ENCODE assay signal across 1 cellular context in the genomic region with DNA sequence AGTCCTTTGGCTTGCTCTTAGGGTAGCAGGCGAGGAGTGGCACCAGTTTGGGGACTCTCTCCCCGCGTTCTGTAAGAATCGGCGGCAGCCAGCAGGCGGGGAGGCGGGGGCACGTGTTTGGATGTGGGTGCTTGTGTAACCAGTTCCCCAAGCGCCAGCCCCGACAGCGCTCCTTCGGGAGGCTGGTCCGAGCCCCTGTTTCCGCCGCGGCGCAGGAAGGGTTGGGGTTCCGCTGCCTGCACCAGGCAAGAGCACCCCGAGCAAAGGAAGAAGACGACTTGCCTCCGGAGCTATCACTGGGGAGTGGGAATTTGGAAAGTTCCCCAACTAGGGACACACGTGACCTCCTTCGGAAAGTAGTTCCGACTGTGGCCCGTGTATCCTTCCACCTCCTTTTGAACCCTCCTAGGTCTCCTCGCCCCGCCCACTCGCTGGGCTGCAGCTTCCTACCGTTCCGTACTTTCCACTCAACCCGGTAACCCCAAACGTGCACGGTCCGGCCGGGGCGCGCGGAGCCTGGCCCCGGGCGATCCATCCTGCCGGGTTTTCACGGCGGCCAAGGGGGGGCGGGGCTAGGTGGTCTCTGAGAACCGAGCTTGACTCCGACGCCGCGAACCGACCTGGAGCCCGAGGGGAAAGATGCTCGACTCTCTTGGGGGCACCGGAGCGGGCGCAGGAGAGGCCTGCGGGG.
TF ChIP-seq lines count a peak whose summit lies in the region.

No MANE protein-coding gene starts in this region.

TF ChIP-seq in HEK293, 187 proteins besides CTCF, POLR2A, EP300 and RAD21 (continued from another document and continues in another):
- TF ChIP-seq, protein P1, sequence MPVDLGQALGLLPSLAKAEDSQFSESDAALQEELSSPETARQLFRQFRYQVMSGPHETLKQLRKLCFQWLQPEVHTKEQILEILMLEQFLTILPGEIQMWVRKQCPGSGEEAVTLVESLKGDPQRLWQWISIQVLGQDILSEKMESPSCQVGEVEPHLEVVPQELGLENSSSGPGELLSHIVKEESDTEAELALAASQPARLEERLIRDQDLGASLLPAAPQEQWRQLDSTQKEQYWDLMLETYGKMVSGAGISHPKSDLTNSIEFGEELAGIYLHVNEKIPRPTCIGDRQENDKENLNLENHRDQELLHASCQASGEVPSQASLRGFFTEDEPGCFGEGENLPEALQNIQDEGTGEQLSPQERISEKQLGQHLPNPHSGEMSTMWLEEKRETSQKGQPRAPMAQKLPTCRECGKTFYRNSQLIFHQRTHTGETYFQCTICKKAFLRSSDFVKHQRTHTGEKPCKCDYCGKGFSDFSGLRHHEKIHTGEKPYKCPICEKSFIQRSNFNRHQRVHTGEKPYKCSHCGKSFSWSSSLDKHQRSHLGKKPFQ (tag by site-specific recombination; IDR thresholded peaks at IDR 0.05) = no peak
- TF ChIP-seq OVOL3 (tag by site-specific recombination; IDR thresholded peaks at IDR 0.05) (no peak), ZNF302 (tag by site-specific recombination; IDR thresholded peaks at IDR 0.05; ENCODE audit: low read depth) (no peak), PRDM6 (tag by site-specific recombination; IDR thresholded peaks at IDR 0.05) (no peak), KLF8 (tag by site-specific recombination; IDR thresholded peaks at IDR 0.05) (peak; percentile 71), ZBTB20 (tag by site-specific recombination; IDR thresholded peaks at IDR 0.05) (peak; percentile 64; the same call in 1 of the 2 replicates), ZNF416 (tag by site-specific recombination; IDR thresholded peaks at IDR 0.05) (no peak), ZNF354C (tag by site-specific recombination; IDR thresholded peaks at IDR 0.05; ENCODE audit: borderline replicate concordance, low read depth) (no peak), ZNF335 (tag by site-specific recombination; conservative IDR thresholded peaks at IDR 0.05) (no peak), ZNF37A (tag by site-specific recombination; IDR thresholded peaks at IDR 0.05) (no peak), ZNF600 (tag by site-specific recombination; IDR thresholded peaks at IDR 0.05) (no peak), SALL2 (tag by site-specific recombination; IDR thresholded peaks at IDR 0.05; ENCODE audit: borderline replicate concordance) (no peak), SCRT1 (tag by site-specific recombination; IDR thresholded peaks at IDR 0.05; ENCODE audit: borderline replicate concordance) (no peak), ZNF747 (tag by site-specific recombination; IDR thresholded peaks at IDR 0.05) (no peak), ZNF266 (tag by site-specific recombination; IDR thresholded peaks at IDR 0.05; ENCODE audit: low read depth) (no peak), ZNF214 (tag by site-specific recombination; IDR thresholded peaks at IDR 0.05; ENCODE audit: borderline replicate concordance) (no peak), ZNF777 (tag by site-specific recombination; IDR thresholded peaks at IDR 0.05; ENCODE audit: borderline replicate concordance) (no peak), ZNF341 (tag by site-specific recombination; IDR thresholded peaks at IDR 0.05; ENCODE audit: low read depth) (no peak), ZNF140 (tag by site-specific recombination; IDR thresholded peaks at IDR 0.05) (no peak), ZNF23 (tag by site-specific recombination; IDR thresholded peaks at IDR 0.05; ENCODE audit: borderline replicate concordance) (no peak), ZNF580 (tag by site-specific recombination; IDR thresholded peaks at IDR 0.05) (peak; percentile 86), MZF1 (tag by site-specific recombination; IDR thresholded peaks at IDR 0.05; ENCODE audit: borderline replicate concordance) (peak; percentile 82), KLF7 (tag by site-specific recombination; IDR thresholded peaks at IDR 0.05; ENCODE audit: borderline replicate concordance) (peak; percentile 49; the same call in 1 of the 2 replicates), ZNF837 (tag by site-specific recombination; IDR thresholded peaks at IDR 0.05) (no peak), ZNF132 (tag by site-specific recombination; IDR thresholded peaks at IDR 0.05; ENCODE audit: borderline replicate concordance) (no peak), ZNF10 (tag by site-specific recombination; IDR thresholded peaks at IDR 0.05) (no peak; the same call in 1 of the 2 replicates), ZNF76 (tag by site-specific recombination; IDR thresholded peaks at IDR 0.05; ENCODE audit: borderline replicate concordance, low read depth) (peak; percentile 35; the same call in 1 of the 2 replicates), KLF1 (tag by site-specific recombination; IDR thresholded peaks at IDR 0.05) (peak; percentile 67), ZNF175 (tag by site-specific recombination; IDR thresholded peaks at IDR 0.05) (no peak), ZNF610 (tag by site-specific recombination; IDR thresholded peaks at IDR 0.05; ENCODE audit: borderline replicate concordance) (0 out of 2 replicates have a peak, but pooled peaks have one; percentile 32), WT1 (tag by site-specific recombination; IDR thresholded peaks at IDR 0.05) (no peak), ZNF629 (tag by site-specific recombination; IDR thresholded peaks at IDR 0.05) (peak; percentile 48; the same call in 1 of the 2 replicates), ZNF146 (tag by site-specific recombination; IDR thresholded peaks at IDR 0.05) (no peak), ZIC2 (tag by site-specific recombination; IDR thresholded peaks at IDR 0.05) (peak; percentile 48; the same call in 1 of the 2 replicates), ZSCAN18 (tag by site-specific recombination; IDR thresholded peaks at IDR 0.05) (peak; percentile 69; the same call in 1 of the 2 replicates), ZNF548 (tag by site-specific recombination; IDR thresholded peaks at IDR 0.05) (no peak), GLI2 (tag by site-specific recombination; IDR thresholded peaks at IDR 0.05; ENCODE audit: borderline replicate concordance, low read depth) (no peak), ZNF202 (tag by site-specific recombination; IDR thresholded peaks at IDR 0.05; ENCODE audit: borderline replicate concordance) (no peak), ZNF19 (tag by site-specific recombination; IDR thresholded peaks at IDR 0.05; ENCODE audit: low read depth) (no peak), ZNF544 (tag by site-specific recombination; IDR thresholded peaks at IDR 0.05) (no peak), YY1 (tag by site-specific recombination; IDR thresholded peaks at IDR 0.05) (0 out of 2 replicates have a peak, but pooled peaks have one; percentile 10), ZNF560 (tag by site-specific recombination; IDR thresholded peaks at IDR 0.05; ENCODE audit: borderline replicate concordance) (no peak), TSHZ1 (tag by site-specific recombination; IDR thresholded peaks at IDR 0.05; ENCODE audit: borderline replicate concordance) (peak; percentile 58), ZNF239 (tag by site-specific recombination; IDR thresholded peaks at IDR 0.05) (no peak), ZNF112 (tag by site-specific recombination; IDR thresholded peaks at IDR 0.05) (no peak), ZSCAN23 (tag by site-specific recombination; IDR thresholded peaks at IDR 0.05) (peak; percentile 57; the same call in 1 of the 2 replicates), ZNF16 (tag by site-specific recombination; IDR thresholded peaks at IDR 0.05; ENCODE audit: low read depth) (no peak), ZNF571 (tag by site-specific recombination; IDR thresholded peaks at IDR 0.05) (no peak)
- TF ChIP-seq, protein P2, sequence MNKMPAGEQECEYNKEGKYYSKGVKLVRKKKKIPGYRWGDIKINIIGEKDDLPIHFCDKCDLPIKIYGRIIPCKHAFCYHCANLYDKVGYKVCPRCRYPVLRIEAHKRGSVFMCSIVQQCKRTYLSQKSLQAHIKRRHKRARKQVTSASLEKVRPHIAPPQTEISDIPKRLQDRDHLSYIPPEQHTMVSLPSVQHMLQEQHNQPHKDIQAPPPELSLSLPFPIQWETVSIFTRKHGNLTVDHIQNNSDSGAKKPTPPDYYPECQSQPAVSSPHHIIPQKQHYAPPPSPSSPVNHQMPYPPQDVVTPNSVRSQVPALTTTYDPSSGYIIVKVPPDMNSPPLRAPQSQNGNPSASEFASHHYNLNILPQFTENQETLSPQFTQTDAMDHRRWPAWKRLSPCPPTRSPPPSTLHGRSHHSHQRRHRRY (tag by site-specific recombination; IDR thresholded peaks at IDR 0.05) = no peak
- TF ChIP-seq, protein P3, sequence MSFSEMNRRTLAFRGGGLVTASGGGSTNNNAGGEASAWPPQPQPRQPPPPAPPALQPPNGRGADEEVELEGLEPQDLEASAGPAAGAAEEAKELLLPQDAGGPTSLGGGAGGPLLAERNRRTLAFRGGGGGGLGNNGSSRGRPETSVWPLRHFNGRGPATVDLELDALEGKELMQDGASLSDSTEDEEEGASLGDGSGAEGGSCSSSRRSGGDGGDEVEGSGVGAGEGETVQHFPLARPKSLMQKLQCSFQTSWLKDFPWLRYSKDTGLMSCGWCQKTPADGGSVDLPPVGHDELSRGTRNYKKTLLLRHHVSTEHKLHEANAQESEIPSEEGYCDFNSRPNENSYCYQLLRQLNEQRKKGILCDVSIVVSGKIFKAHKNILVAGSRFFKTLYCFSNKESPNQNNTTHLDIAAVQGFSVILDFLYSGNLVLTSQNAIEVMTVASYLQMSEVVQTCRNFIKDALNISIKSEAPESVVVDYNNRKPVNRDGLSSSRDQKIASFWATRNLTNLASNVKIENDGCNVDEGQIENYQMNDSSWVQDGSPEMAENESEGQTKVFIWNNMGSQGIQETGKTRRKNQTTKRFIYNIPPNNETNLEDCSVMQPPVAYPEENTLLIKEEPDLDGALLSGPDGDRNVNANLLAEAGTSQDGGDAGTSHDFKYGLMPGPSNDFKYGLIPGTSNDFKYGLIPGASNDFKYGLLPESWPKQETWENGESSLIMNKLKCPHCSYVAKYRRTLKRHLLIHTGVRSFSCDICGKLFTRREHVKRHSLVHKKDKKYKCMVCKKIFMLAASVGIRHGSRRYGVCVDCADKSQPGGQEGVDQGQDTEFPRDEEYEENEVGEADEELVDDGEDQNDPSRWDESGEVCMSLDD (tag by site-specific recombination; IDR thresholded peaks at IDR 0.05) = peak; percentile 88
- TF ChIP-seq, protein P4, sequence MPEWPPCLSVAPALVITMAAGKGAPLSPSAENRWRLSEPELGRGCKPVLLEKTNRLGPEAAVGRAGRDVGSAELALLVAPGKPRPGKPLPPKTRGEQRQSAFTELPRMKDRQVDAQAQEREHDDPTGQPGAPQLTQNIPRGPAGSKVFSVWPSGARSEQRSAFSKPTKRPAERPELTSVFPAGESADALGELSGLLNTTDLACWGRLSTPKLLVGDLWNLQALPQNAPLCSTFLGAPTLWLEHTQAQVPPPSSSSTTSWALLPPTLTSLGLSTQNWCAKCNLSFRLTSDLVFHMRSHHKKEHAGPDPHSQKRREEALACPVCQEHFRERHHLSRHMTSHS (tag by site-specific recombination; IDR thresholded peaks at IDR 0.05) = no peak
- TF ChIP-seq, protein P5, sequence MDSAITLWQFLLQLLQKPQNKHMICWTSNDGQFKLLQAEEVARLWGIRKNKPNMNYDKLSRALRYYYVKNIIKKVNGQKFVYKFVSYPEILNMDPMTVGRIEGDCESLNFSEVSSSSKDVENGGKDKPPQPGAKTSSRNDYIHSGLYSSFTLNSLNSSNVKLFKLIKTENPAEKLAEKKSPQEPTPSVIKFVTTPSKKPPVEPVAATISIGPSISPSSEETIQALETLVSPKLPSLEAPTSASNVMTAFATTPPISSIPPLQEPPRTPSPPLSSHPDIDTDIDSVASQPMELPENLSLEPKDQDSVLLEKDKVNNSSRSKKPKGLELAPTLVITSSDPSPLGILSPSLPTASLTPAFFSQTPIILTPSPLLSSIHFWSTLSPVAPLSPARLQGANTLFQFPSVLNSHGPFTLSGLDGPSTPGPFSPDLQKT (IDR thresholded peaks at IDR 0.05; ENCODE audit: borderline replicate concordance, low read depth, low read length) = no peak
